ENCODE assay signal across 8 cellular contexts in genomic region chr12:6953417-6954315, GRCh38. TPM values are rescaled to one million over a fixed set of nuclear protein-coding genes. Genes with fewer than 3 reads are reported as not detected.
DNase-seq lines count a peak whose midpoint lies in the region; ATAC-seq, FAIRE-seq and TF ChIP-seq lines count a peak whose summit lies in the region.

No MANE protein-coding gene starts in this region.

- BruUV-seq in K562 (replicated peaks; lab: Mats Ljungman, UMichigan) = no TSS peak

- no peak for TF ChIP-seq POLR2A in K562 (conservative IDR thresholded peaks at IDR 0.05)
- TF ChIP-seq POLR2A in stomach (IDR thresholded peaks at IDR 0.05) = no peak

- peak overlapping the region; percentile 24 for H2AFZ ChIP-seq in K562 (ENCODE audit: low read depth, low read length)

- H3K79me2 ChIP-seq in K562 (ENCODE audit: control insufficient read depth, insufficient read depth, low read length) = no peaks in the 10 kb centered on the region

- no peak for TF ChIP-seq RAD21 in K562 (CRISPR knock-in tag; conservative IDR thresholded peaks at IDR 0.05 in 1 of 2, IDR thresholded peaks at IDR 0.05 in 1 of 2)

- DNase-seq in T-helper 2 cell = peak in 4 of 5 experiments; percentile 67 to 81 (median 74)
- no peak for DNase-seq in K562 (ENCODE audit: extremely low read depth in 1 of 4, low spot score in 3 of 4)
- peak; percentile 66 to 83 (median 67) for DNase-seq in mucosa of descending colon
- DNase-seq in stomach = peak; percentile 54
- DNase-seq in GM03348 (ENCODE audit: low spot score) = no peak
- no peak for DNase-seq in MG63

- POLR2A ChIA-PET in K562 (lab: Yijun Ruan, JAX) = interaction anchor here (0.6 to 1.2 kb wide), 5 partner anchors 10 to 72 kb away, joined by 3 to 7 read pairs (median 4); partner anchors contain the start of genes C12orf57 and RNU7-1

- H4K20me1 ChIP-seq in K562 (replicated peaks; ENCODE audit: control insufficient read depth, insufficient read depth, low read length) = no peaks in the 10 kb centered on the region

- TF ChIP-seq CTCF in K562 (IDR thresholded peaks at IDR 0.05 in 2 of 3, conservative IDR thresholded peaks at IDR 0.05 in 1 of 3; ENCODE audit: insufficient read depth in 2 of 3, low read depth in 1 of 3, low read length in 3 of 3) (no peak), mucosa of descending colon (IDR thresholded peaks at IDR 0.05) (no peak), stomach (IDR thresholded peaks at IDR 0.05) (no peak)

- H3K4me2 ChIP-seq in K562 (ENCODE audit: insufficient read depth, low read length) = no peak overlapping the region

- H3K27ac ChIP-seq in K562 (ENCODE audit: extremely low read depth, low read depth, low read length) (0 out of 3 replicates have a peak overlapping the region, but pooled peaks have one; percentile 22), stomach (peak overlapping the region; percentile 20 to 96 (median 71))

- FAIRE-seq in K562 (lab: Jason Lieb, UNC) = no peak

- 67% methylated on average over 9 of the region's 24 CpGs for WGBS in K562 (ENCODE audit: insufficient coverage, low coverage, missing lambda C conversion rate)
- 53 to 69% (median 61%) methylated on average over 19 to 24 of the region's 24 CpGs for WGBS in stomach, 5 donors

- ATAC-seq in GM19023 (IDR thresholded peaks at IDR 0.05; ENCODE audit: unreplicated experiment) = peak; percentile 49
- ATAC-seq in HG03064 (IDR thresholded peaks at IDR 0.05; ENCODE audit: low read depth, unreplicated experiment) = peak; percentile 43
- peak; percentile 46; the same call in 2 of the 3 replicates for ATAC-seq in K562
- peak; percentile 52 for ATAC-seq in mucosa of descending colon

- intact Hi-C loops in K562 (cut with micrococcal nuclease) = no loop called here
- intact Hi-C loops in mucosa of descending colon (cut with DNase I, micrococcal nuclease) = no loop called here
- intact Hi-C loops in stomach (cut with DNase I; ENCODE audit: low total_unique reads) = no loop called here

- H3K4me1 ChIP-seq in K562 (replicated peaks in 1 of 2; ENCODE audit: control insufficient read depth in 2 of 2, insufficient read depth in 2 of 2, low read length in 2 of 2) = peaks cover 8 to 54% of the 10 kb centered on the region in 2 experiments
- H3K4me1 ChIP-seq in mucosa of descending colon (ENCODE audit: low read depth) = peaks cover 16% of the 10 kb centered on the region
- peaks cover 0 to 77% (median 23%) of the 10 kb centered on the region in 4 donors for H3K4me1 ChIP-seq in stomach

- H3K27me3 ChIP-seq in K562 (ENCODE audit: control insufficient read depth in 2 of 2, insufficient read depth in 2 of 2, low read length in 2 of 2) (no peaks in the 10 kb centered on the region), stomach (no peaks in the 10 kb centered on the region), MG63 (no peaks in the 10 kb centered on the region)

- H3K36me3 ChIP-seq in K562 (ENCODE audit: control insufficient read depth, insufficient read depth, low read length) (no peaks in the 10 kb centered on the region), mucosa of descending colon (ENCODE audit: low read depth) (no peaks in the 10 kb centered on the region), stomach (peaks cover 3 to 33% (median 27%) of the 10 kb centered on the region in 4 donors), MG63 (no peaks in the 10 kb centered on the region)

- no peaks in the 10 kb centered on the region for H3K9me1 ChIP-seq in K562 (ENCODE audit: control insufficient read depth, insufficient read depth, low read length)

- no peak for TF ChIP-seq EP300 in K562 (IDR thresholded peaks at IDR 0.05; ENCODE audit: low read length)
- no peak for TF ChIP-seq EP300 in stomach (IDR thresholded peaks at IDR 0.05)

- H3K4me3 ChIP-seq in K562 (no peak overlapping the region), mucosa of descending colon (no peak overlapping the region), stomach (peak overlapping the region; percentile 32 to 50 (median 46)), MG63 (no peak overlapping the region)

- no peaks in the 10 kb centered on the region for H3K9me3 ChIP-seq in K562 (replicated peaks; ENCODE audit: control insufficient read depth, insufficient read depth, low read depth, low read length)
- H3K9me3 ChIP-seq in mucosa of descending colon = no peaks in the 10 kb centered on the region
- H3K9me3 ChIP-seq in stomach = no peaks in the 10 kb centered on the region
- no peaks in the 10 kb centered on the region for H3K9me3 ChIP-seq in MG63

- H3K9ac ChIP-seq in K562 (ENCODE audit: insufficient read depth in 1 of 2, low read depth in 2 of 2, low read length in 2 of 2) = peak overlapping the region in 1 of 2 experiments; percentile 60; a peak in 2 of 4 replicates

- CTCF ChIA-PET in K562 (lab: Yijun Ruan, JAX; ENCODE audit: low intra/inter-chr PET ratio) = no interaction called here

- in situ Hi-C loops in K562 (cut with MboI) = no loop called here

RNA-seq across cellular contexts. Expression of gene PTPN6, which starts 2.5 kb away (rescaled TPM):
- 2.3 and 4.5 TPM in 2 replicates for total RNA-seq in K562 (2011; cell fraction: chromatin; rRNA removed; ENCODE audit: low replicate concordance)
- 3.3 and 4.3 TPM in 2 replicates for total RNA-seq in K562 (2011; cell fraction: nucleolus; rRNA removed)
- 2.6 and 2.8 TPM in 2 replicates for total RNA-seq in K562 (2011; cell fraction: nucleoplasm; rRNA removed)
- total RNA-seq in K562 (2014; rRNA removed) (5.1 and 7.3 TPM in 2 replicates), K562 (2014; rRNA removed; fragmentation: Illumina TruSeq; extraction: Trizol) (1.5 and 1.6 TPM in 2 replicates), K562 (2015; rRNA removed; fragmentation: Illumina TruSeq; extraction: Trizol) (2.7 and 4.4 TPM in 2 replicates), K562 (2021) (4.1 and 6.4 TPM in 2 replicates), mucosa of descending colon (10 to 100 TPM; 37.4 to 61.7 (median 51.7) TPM), stomach (10 to 100 TPM; 11.2 to 36.6 (median 28.0) TPM)
- polyA plus RNA-seq in K562 (2011; rRNA removed) (3.9 and 7.5 TPM in 2 replicates), K562 (2014; fragmentation: Illumina TruSeq; extraction: Trizol) (5.1 and 5.6 TPM in 2 replicates), K562 (2014; fragmentation: Nextera tagmentation; extraction: Ambion mirVana) (1 to 10 TPM; 2.0 to 3.0 TPM), K562 (2014; rRNA removed) (4.4 and 4.7 TPM in 2 replicates), stomach (10 to 100 TPM; 40.6 to 51.2 (median 41.2) TPM)
- 5.1 and 8.7 TPM in 2 replicates for polyA plus RNA-seq in K562 (2011; cell fraction: cytosol; rRNA removed)
- 8.0 and 10.0 TPM in 2 replicates for polyA plus RNA-seq in K562 (2011; cell fraction: nucleus; rRNA removed)
- 6.6 and 9.3 TPM in 2 replicates for polyA plus RNA-seq in K562 (2012)
- 2.0 and 5.6 TPM in 2 replicates for polyA minus RNA-seq in K562 (2011; rRNA and poly(A)+ RNA removed)
- 1.6 and 10.2 TPM in 2 replicates for polyA minus RNA-seq in K562 (2011; cell fraction: cytosol; rRNA and poly(A)+ RNA removed)
- 2.0 and 5.2 TPM in 2 replicates for polyA minus RNA-seq in K562 (2011; cell fraction: nucleus; rRNA and poly(A)+ RNA removed)
- total RNA-seq in MG63 (2014; rRNA removed; shearing (Covaris generic); ENCODE audit: low replicate concordance) = not detected in 2 replicates

RNA-seq across cellular contexts. Expression of gene C12orf57, which starts 9.8 kb away (rescaled TPM):
- 30.7 and 66.4 TPM in 2 replicates for total RNA-seq in K562 (2011; cell fraction: chromatin; rRNA removed; ENCODE audit: low replicate concordance)
- total RNA-seq in K562 (2011; cell fraction: nucleolus; rRNA removed) = 89.2 and 92.8 TPM in 2 replicates
- total RNA-seq in K562 (2011; cell fraction: nucleoplasm; rRNA removed) = 81.8 and 119 TPM in 2 replicates
- total RNA-seq in K562 (2014; rRNA removed) = 131 and 140 TPM in 2 replicates
- total RNA-seq in K562 (2014; rRNA removed; fragmentation: Illumina TruSeq; extraction: Trizol) = 22.9 and 26.7 TPM in 2 replicates
- 113 and 115 TPM in 2 replicates for total RNA-seq in K562 (2015; rRNA removed; fragmentation: Illumina TruSeq; extraction: Trizol)
- total RNA-seq in K562 (2021) = 104 and 113 TPM in 2 replicates
- 190 and 317 TPM in 2 replicates for polyA plus RNA-seq in K562 (2011; rRNA removed)
- 504 and 556 TPM in 2 replicates for polyA plus RNA-seq in K562 (2011; cell fraction: cytosol; rRNA removed)
- polyA plus RNA-seq in K562 (2011; cell fraction: nucleus; rRNA removed) = 180 and 275 TPM in 2 replicates
- polyA plus RNA-seq in K562 (2012) = 150 and 417 TPM in 2 replicates
- 41.5 and 120 TPM in 2 replicates for polyA plus RNA-seq in K562 (2014; fragmentation: Illumina TruSeq; extraction: Trizol)
- 100 to 1,000 TPM in 1 of 2 experiments, 10 to 100 TPM in 1; 64.2 to 107 TPM for polyA plus RNA-seq in K562 (2014; fragmentation: Nextera tagmentation; extraction: Ambion mirVana)
- polyA plus RNA-seq in K562 (2014; rRNA removed) = 188 and 191 TPM in 2 replicates
- 37.7 TPM in 2 replicates for polyA minus RNA-seq in K562 (2011; rRNA and poly(A)+ RNA removed)
- polyA minus RNA-seq in K562 (2011; cell fraction: cytosol; rRNA and poly(A)+ RNA removed) = 34.5 and 61.2 TPM in 2 replicates
- polyA minus RNA-seq in K562 (2011; cell fraction: nucleus; rRNA and poly(A)+ RNA removed) = 33.4 and 59.2 TPM in 2 replicates
- total RNA-seq in mucosa of descending colon = 100 to 1,000 TPM; 113 to 175 (median 130) TPM
- total RNA-seq in stomach = 100 to 1,000 TPM; 155 to 453 (median 306) TPM
- polyA plus RNA-seq in stomach = 100 to 1,000 TPM; 418 to 621 (median 443) TPM
- 136 and 311 TPM in 2 replicates for total RNA-seq in MG63 (2014; rRNA removed; shearing (Covaris generic); ENCODE audit: low replicate concordance)

RNA-seq across cellular contexts. Expression of gene RNU7-1, which starts 10.1 kb away (rescaled TPM):
- total RNA-seq in K562 (2011; cell fraction: chromatin; rRNA removed; ENCODE audit: low replicate concordance) = not detected in 2 replicates
- total RNA-seq in K562 (2011; cell fraction: nucleolus; rRNA removed) = not detected in 2 replicates
- total RNA-seq in K562 (2011; cell fraction: nucleoplasm; rRNA removed) = not detected in 2 replicates
- total RNA-seq in K562 (2014; rRNA removed) = not detected in 2 replicates
- not detected in 2 replicates for total RNA-seq in K562 (2014; rRNA removed; fragmentation: Illumina TruSeq; extraction: Trizol)
- total RNA-seq in K562 (2015; rRNA removed; fragmentation: Illumina TruSeq; extraction: Trizol) = not detected in 2 replicates
- not detected in 2 replicates for total RNA-seq in K562 (2021)
- polyA plus RNA-seq in K562 (2011; rRNA removed) = not detected in 2 replicates
- polyA plus RNA-seq in K562 (2011; cell fraction: cytosol; rRNA removed) = not detected in 2 replicates
- not detected in 2 replicates for polyA plus RNA-seq in K562 (2011; cell fraction: nucleus; rRNA removed)
- not detected in 2 replicates for polyA plus RNA-seq in K562 (2012)
- not detected in 2 replicates for polyA plus RNA-seq in K562 (2014; fragmentation: Illumina TruSeq; extraction: Trizol)
- not detected for polyA plus RNA-seq in K562 (2014; fragmentation: Nextera tagmentation; extraction: Ambion mirVana)
- polyA plus RNA-seq in K562 (2014; rRNA removed) = not detected in 2 replicates
- not detected in 2 replicates for polyA minus RNA-seq in K562 (2011; rRNA and poly(A)+ RNA removed)
- polyA minus RNA-seq in K562 (2011; cell fraction: cytosol; rRNA and poly(A)+ RNA removed) = not detected in 2 replicates
- polyA minus RNA-seq in K562 (2011; cell fraction: nucleus; rRNA and poly(A)+ RNA removed) = not detected in 2 replicates
- total RNA-seq in mucosa of descending colon = not detected
- not detected for total RNA-seq in stomach
- polyA plus RNA-seq in stomach = not detected
- total RNA-seq in MG63 (2014; rRNA removed; shearing (Covaris generic); ENCODE audit: low replicate concordance) = not detected in 2 replicates

RNA-seq across cellular contexts. Expression of gene PHB2, which starts 16.8 kb away (rescaled TPM):
- total RNA-seq in K562 (2011; cell fraction: chromatin; rRNA removed; ENCODE audit: low replicate concordance) = 114 and 294 TPM in 2 replicates
- total RNA-seq in K562 (2011; cell fraction: nucleolus; rRNA removed) = 282 and 350 TPM in 2 replicates
- 189 and 209 TPM in 2 replicates for total RNA-seq in K562 (2011; cell fraction: nucleoplasm; rRNA removed)
- total RNA-seq in K562 (2014; rRNA removed) (445 and 447 TPM in 2 replicates), K562 (2014; rRNA removed; fragmentation: Illumina TruSeq; extraction: Trizol) (245 and 293 TPM in 2 replicates), K562 (2015; rRNA removed; fragmentation: Illumina TruSeq; extraction: Trizol) (333 and 335 TPM in 2 replicates), K562 (2021) (345 and 377 TPM in 2 replicates), mucosa of descending colon (100 to 1,000 TPM; 204 to 266 (median 209) TPM), stomach (100 to 1,000 TPM in 4 of 5 donors, 10 to 100 TPM in 1; 49.2 to 441 (median 150) TPM)
- polyA plus RNA-seq in K562 (2011; rRNA removed) (437 and 459 TPM in 2 replicates), K562 (2014; fragmentation: Illumina TruSeq; extraction: Trizol) (428 and 468 TPM in 2 replicates), K562 (2014; fragmentation: Nextera tagmentation; extraction: Ambion mirVana) (100 to 1,000 TPM in 1 of 2 experiments, 10 to 100 TPM in 1; 73.6 to 123 TPM), K562 (2014; rRNA removed) (449 and 464 TPM in 2 replicates), stomach (100 to 1,000 TPM; 150 to 179 (median 154) TPM)
- 556 and 694 TPM in 2 replicates for polyA plus RNA-seq in K562 (2011; cell fraction: cytosol; rRNA removed)
- polyA plus RNA-seq in K562 (2011; cell fraction: nucleus; rRNA removed) = 446 and 452 TPM in 2 replicates
- polyA plus RNA-seq in K562 (2012) = 284 and 340 TPM in 2 replicates
- 158 and 180 TPM in 2 replicates for polyA minus RNA-seq in K562 (2011; rRNA and poly(A)+ RNA removed)
- polyA minus RNA-seq in K562 (2011; cell fraction: cytosol; rRNA and poly(A)+ RNA removed) = 115 and 128 TPM in 2 replicates
- polyA minus RNA-seq in K562 (2011; cell fraction: nucleus; rRNA and poly(A)+ RNA removed) = 169 and 221 TPM in 2 replicates
- 349 and 524 TPM in 2 replicates for total RNA-seq in MG63 (2014; rRNA removed; shearing (Covaris generic); ENCODE audit: low replicate concordance)

RNA-seq across cellular contexts. Expression of gene EMG1, which starts 17.0 kb away (rescaled TPM):
- total RNA-seq in K562 (2011; cell fraction: chromatin; rRNA removed; ENCODE audit: low replicate concordance) = 73.4 and 85.5 TPM in 2 replicates
- total RNA-seq in K562 (2011; cell fraction: nucleolus; rRNA removed) = 47.0 and 47.5 TPM in 2 replicates
- 50.0 and 50.4 TPM in 2 replicates for total RNA-seq in K562 (2011; cell fraction: nucleoplasm; rRNA removed)
- total RNA-seq in K562 (2014; rRNA removed) (66.5 and 97.2 TPM in 2 replicates), K562 (2014; rRNA removed; fragmentation: Illumina TruSeq; extraction: Trizol) (82.7 and 85.9 TPM in 2 replicates), K562 (2015; rRNA removed; fragmentation: Illumina TruSeq; extraction: Trizol) (66.9 and 75.1 TPM in 2 replicates), K562 (2021) (85.1 and 92.0 TPM in 2 replicates), mucosa of descending colon (10 to 100 TPM; 29.6 to 33.7 (median 33.4) TPM), stomach (10 to 100 TPM in 3 of 5 donors, 1 to 10 TPM in 2; 1.2 to 86.6 (median 25.2) TPM)
- polyA plus RNA-seq in K562 (2011; rRNA removed) (71.4 and 92.5 TPM in 2 replicates), K562 (2014; fragmentation: Illumina TruSeq; extraction: Trizol) (99.2 and 121 TPM in 2 replicates), K562 (2014; fragmentation: Nextera tagmentation; extraction: Ambion mirVana) (100 to 1,000 TPM; 149 to 186 TPM), K562 (2014; rRNA removed) (107 and 112 TPM in 2 replicates), stomach (10 to 100 TPM; 19.3 to 22.7 (median 21.7) TPM)
- 55.9 and 63.4 TPM in 2 replicates for polyA plus RNA-seq in K562 (2011; cell fraction: cytosol; rRNA removed)
- polyA plus RNA-seq in K562 (2011; cell fraction: nucleus; rRNA removed) = 51.0 and 63.3 TPM in 2 replicates
- polyA plus RNA-seq in K562 (2012) = 50.3 and 124 TPM in 2 replicates
- polyA minus RNA-seq in K562 (2011; rRNA and poly(A)+ RNA removed) = 32.7 and 39.5 TPM in 2 replicates
- polyA minus RNA-seq in K562 (2011; cell fraction: cytosol; rRNA and poly(A)+ RNA removed) = 15.3 and 30.8 TPM in 2 replicates
- polyA minus RNA-seq in K562 (2011; cell fraction: nucleus; rRNA and poly(A)+ RNA removed) = 19.4 and 30.4 TPM in 2 replicates
- total RNA-seq in MG63 (2014; rRNA removed; shearing (Covaris generic); ENCODE audit: low replicate concordance) = 23.5 and 56.5 TPM in 2 replicates

Comparison
In these comparisons a context has a peak if more than half of its experiments do, and no peak if none do; other contexts are left out.
1. DNase-seq: peak in T-helper 2 cell (4 of 5), mucosa of descending colon (3 of 3) and stomach (single experiment); none in K562 (0 of 4), GM03348 (single experiment) and MG63 (single experiment).
2. H3K4me3 ChIP-seq: peak in stomach (4 of 4); none in K562 (single experiment), mucosa of descending colon (single experiment) and MG63 (single experiment).
3. Peak in every context shown above with its lines, with median percentiles within 50 percentile points of each other: ATAC-seq.